ENCODE assay signal across 16 cellular contexts in the genomic region with DNA sequence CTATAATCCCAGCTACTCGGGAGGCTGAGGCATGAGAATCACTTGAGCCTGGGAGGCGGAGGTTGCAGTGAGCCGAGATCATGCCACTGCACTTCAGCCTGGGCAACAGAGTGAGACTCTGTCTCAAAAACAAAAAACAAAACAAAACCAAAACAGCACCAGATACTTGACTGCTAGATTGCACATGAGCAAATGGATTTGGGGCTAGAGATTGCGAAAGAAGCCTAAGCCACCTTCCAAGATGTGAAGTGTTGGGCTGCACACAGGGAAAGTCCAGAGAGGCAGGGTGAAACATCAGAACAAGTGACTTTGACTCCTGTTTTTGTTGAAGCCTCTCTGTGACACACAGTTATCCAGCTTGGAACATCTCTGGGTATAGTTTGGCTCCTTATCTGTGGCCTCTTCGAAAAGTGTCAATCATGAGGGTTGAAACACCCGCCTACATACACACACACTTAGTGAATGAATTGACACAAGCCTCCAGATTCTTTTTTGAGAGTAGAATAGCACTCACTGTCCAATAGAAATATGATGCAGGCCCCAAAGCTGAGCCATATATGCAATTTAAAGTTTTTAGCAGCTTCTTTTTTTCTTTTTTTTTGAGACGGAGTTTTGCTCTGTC. TPM values are rescaled to one million over a fixed set of nuclear protein-coding genes. Genes with fewer than 3 reads are reported as not detected.
"Had no signal": no experiment of that assay in that cellular context is flagged by ENCODE, and none has a peak within 500 bp of the region (broad histone marks: within the 10 kb centered on the region; RNA-seq: fewer than 3 reads in every experiment).

No MANE protein-coding gene starts in this region.

- DNase-seq: activated CD4-positive, alpha-beta memory T cell treated with anti-CD3 and anti-CD28 coated beads for 36 hours; activated gamma-delta T cell; activated naive CD8-positive, alpha-beta T cell treated with anti-CD3 and anti-CD28 coated beads for 36 hours; activated T-cell treated with anti-CD3 and anti-CD28 coated beads, Interleukin-2, amount 50 U/mL, for 4 hours; immature natural killer cell; left colon; naive thymus-derived CD4-positive, alpha-beta T cell; right cardiac atrium; spleen; stimulated activated CD4-positive, alpha-beta T cell treated with anti-CD3 and anti-CD28 coated beads, Interleukin-1b, Interleukin-23, amount 100 ng/mL, for 48 hours had no signal

- H3K27me3 ChIP-seq: cardiac muscle cell, tibial nerve, vagina had no signal

- H3K79me2 ChIP-seq: parathyroid adenoma had no signal

- H3K27ac ChIP-seq: cardiac muscle cell, parathyroid adenoma, spleen, tibial nerve, vagina had no signal

- FAIRE-seq: colon had no signal

- H3K4me1 ChIP-seq: parathyroid adenoma, vagina had no signal

- H3K4me3 ChIP-seq: cardiac muscle cell, spleen, tibial nerve, vagina had no signal

- H3K9me3 ChIP-seq: spleen, tibial nerve, vagina had no signal

- H2AFZ ChIP-seq: parathyroid adenoma had no signal

- ATAC-seq: activated T-cell treated with anti-CD3 and anti-CD28 coated beads, Interleukin-2, amount 50 U/mL, for 4 hours; left colon; naive thymus-derived CD4-positive, alpha-beta T cell; right cardiac atrium; stimulated activated memory B cell treated with anti-CD40 and anti-IgM and Interleukin-4, amounts not matched to agents 10 μg/mL and 1 μg/mL and 100 μg/mL, for 72 hours had no signal

- H3K36me3 ChIP-seq: cardiac muscle cell, spleen, tibial nerve, vagina had no signal

- H3K9ac ChIP-seq: parathyroid adenoma had no signal

RNA-seq across cellular contexts. Expression of gene NID1, which starts 43.2 kb away (rescaled TPM):
- polyA plus RNA-seq: immature natural killer cell; naive thymus-derived CD4-positive, alpha-beta T cell had no signal
